ENCODE assay signal across 21 cellular contexts in genomic region chr3:52383446-52383845, GRCh38.
"Had no signal": no experiment of that assay in that cellular context is flagged by ENCODE, and none has a peak within 500 bp of the region (broad histone marks: within the 10 kb centered on the region; RNA-seq: fewer than 3 reads in every experiment).

No MANE protein-coding gene starts in this region.

- H3K27me3 ChIP-seq: neutrophil, pancreas, stomach, thyroid gland had no signal

- H3K4me2 ChIP-seq: smooth muscle cell had no signal

- H3K36me3 ChIP-seq: lower lobe of right lung, pancreas, thyroid gland had no signal

- H3K9me3 Mint-ChIP-seq: effector memory CD8-positive, alpha-beta T cell; immature natural killer cell; natural killer cell; stimulated activated effector memory CD8-positive, alpha-beta T cell treated with anti-CD3 and anti-CD28 coated beads, Interleukin-12 subunit alpha, Interleukin-12 subunit beta, amount 100 ng/mL, for 72 hours; type B pancreatic cell had no signal

- H3K4me3 ChIP-seq: coronary artery, lower lobe of right lung, pancreas, smooth muscle cell, stomach, thyroid gland had no signal

- H3K9me3 ChIP-seq: lower lobe of right lung, neutrophil, pancreas, stomach, thyroid gland had no signal

- H3K27ac ChIP-seq: coronary artery, lower lobe of right lung, neutrophil, pancreas, stomach, thyroid gland had no signal

- ATAC-seq: effector memory CD8-positive, alpha-beta T cell; left ventricle myocardium superior; lower lobe of right lung; pancreas; sciatic nerve; stimulated activated effector memory CD8-positive, alpha-beta T cell treated with anti-CD3 and anti-CD28 coated beads, Interleukin-12 subunit alpha, Interleukin-12 subunit beta, amount 100 ng/mL, for 72 hours had no signal

- DNase-seq: effector memory CD8-positive, alpha-beta T cell; hypothalamus; immature natural killer cell; islet precursor cell; kidney glomerular epithelial cell; left ventricle myocardium superior; lower lobe of right lung; natural killer cell; pancreas; stimulated activated CD4-positive, alpha-beta T cell treated with anti-CD3 and anti-CD28 coated beads, Interleukin-12 subunit alpha, Interleukin-12 subunit beta, amount 100 ng/mL, for 4 hours; stimulated activated CD4-positive, alpha-beta T cell treated with anti-CD3 and anti-CD28 coated beads, Interleukin-1b, Interleukin-23, amount 100 ng/mL, for 48 hours; stimulated activated CD4-positive, alpha-beta T cell treated with anti-CD3 and anti-CD28 coated beads, Interleukin-4, amount 100 ng/mL, for 24 hours; stimulated activated naive CD4-positive, alpha-beta T cell treated with Interleukin-2 at 50 U/mL for 16 hours; stomach; thyroid gland had no signal

- H3K4me3 Mint-ChIP-seq: effector memory CD8-positive, alpha-beta T cell; immature natural killer cell; natural killer cell; stimulated activated effector memory CD8-positive, alpha-beta T cell treated with anti-CD3 and anti-CD28 coated beads, Interleukin-12 subunit alpha, Interleukin-12 subunit beta, amount 100 ng/mL, for 72 hours; type B pancreatic cell had no signal

- H3K27ac Mint-ChIP-seq: effector memory CD8-positive, alpha-beta T cell; immature natural killer cell; natural killer cell; stimulated activated effector memory CD8-positive, alpha-beta T cell treated with anti-CD3 and anti-CD28 coated beads, Interleukin-12 subunit alpha, Interleukin-12 subunit beta, amount 100 ng/mL, for 72 hours; type B pancreatic cell had no signal

- H3K27me3 Mint-ChIP-seq: effector memory CD8-positive, alpha-beta T cell; type B pancreatic cell had no signal

- H3K4me1 ChIP-seq: lower lobe of right lung, pancreas, stomach, thyroid gland had no signal

- H3K36me3 Mint-ChIP-seq: immature natural killer cell; natural killer cell; stimulated activated effector memory CD8-positive, alpha-beta T cell treated with anti-CD3 and anti-CD28 coated beads, Interleukin-12 subunit alpha, Interleukin-12 subunit beta, amount 100 ng/mL, for 72 hours; type B pancreatic cell had no signal
